In the genomic region with DNA sequence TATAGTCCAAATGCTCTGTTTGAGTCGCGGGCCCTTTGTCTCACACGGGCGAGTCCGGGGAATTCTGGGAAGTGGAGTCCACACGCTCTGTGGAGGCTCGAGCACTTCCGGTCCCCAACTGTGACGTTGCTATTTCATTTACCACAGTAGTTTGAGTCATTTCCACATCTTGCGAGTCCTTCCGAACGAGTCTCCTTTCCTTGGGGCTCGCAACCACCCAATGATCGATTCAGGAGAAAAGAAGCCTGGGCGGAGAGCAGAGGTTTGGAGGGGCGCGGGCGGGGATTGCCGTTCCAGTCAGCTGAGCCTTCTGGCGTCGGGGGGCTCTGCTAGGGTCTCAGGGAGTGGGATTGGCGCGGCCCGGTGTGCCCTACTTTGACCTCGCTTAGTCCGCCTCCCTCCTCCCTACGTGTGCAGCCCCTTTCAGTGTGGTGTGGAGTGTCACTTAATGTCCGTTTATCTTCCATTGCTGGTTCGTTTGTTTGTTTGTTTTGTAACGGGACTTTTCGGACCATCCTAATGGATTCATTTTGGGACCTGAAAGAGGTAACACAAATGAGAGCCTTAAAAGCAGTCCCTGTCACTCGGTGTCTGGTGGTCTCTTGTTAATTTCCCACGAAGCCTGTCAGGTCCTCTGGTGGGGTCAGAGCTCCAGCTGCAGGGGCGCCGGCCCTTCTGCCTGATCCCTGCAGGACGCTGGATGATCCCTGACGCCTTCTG, we compare ENCODE assay signal across 1 cellular context.
TF ChIP-seq lines count a peak whose summit lies in the region.

A gene (plus strand): TSS at position 163 of the 720 bp plus-strand sequence. CDS start 58 bp downstream, at position 221.

TF ChIP-seq in K562, 482 proteins besides CTCF, POLR2A, EP300 and RAD21 (continued from another document and continues in another):
- TF ChIP-seq, protein P1, sequence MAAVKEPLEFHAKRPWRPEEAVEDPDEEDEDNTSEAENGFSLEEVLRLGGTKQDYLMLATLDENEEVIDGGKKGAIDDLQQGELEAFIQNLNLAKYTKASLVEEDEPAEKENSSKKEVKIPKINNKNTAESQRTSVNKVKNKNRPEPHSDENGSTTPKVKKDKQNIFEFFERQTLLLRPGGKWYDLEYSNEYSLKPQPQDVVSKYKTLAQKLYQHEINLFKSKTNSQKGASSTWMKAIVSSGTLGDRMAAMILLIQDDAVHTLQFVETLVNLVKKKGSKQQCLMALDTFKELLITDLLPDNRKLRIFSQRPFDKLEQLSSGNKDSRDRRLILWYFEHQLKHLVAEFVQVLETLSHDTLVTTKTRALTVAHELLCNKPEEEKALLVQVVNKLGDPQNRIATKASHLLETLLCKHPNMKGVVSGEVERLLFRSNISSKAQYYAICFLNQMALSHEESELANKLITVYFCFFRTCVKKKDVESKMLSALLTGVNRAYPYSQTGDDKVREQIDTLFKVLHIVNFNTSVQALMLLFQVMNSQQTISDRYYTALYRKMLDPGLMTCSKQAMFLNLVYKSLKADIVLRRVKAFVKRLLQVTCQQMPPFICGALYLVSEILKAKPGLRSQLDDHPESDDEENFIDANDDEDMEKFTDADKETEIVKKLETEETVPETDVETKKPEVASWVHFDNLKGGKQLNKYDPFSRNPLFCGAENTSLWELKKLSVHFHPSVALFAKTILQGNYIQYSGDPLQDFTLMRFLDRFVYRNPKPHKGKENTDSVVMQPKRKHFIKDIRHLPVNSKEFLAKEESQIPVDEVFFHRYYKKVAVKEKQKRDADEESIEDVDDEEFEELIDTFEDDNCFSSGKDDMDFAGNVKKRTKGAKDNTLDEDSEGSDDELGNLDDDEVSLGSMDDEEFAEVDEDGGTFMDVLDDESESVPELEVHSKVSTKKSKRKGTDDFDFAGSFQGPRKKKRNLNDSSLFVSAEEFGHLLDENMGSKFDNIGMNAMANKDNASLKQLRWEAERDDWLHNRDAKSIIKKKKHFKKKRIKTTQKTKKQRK (IDR thresholded peaks at IDR 0.05; ENCODE audit: borderline replicate concordance, low read depth, low read length), result no peak
- TF ChIP-seq, protein P2, sequence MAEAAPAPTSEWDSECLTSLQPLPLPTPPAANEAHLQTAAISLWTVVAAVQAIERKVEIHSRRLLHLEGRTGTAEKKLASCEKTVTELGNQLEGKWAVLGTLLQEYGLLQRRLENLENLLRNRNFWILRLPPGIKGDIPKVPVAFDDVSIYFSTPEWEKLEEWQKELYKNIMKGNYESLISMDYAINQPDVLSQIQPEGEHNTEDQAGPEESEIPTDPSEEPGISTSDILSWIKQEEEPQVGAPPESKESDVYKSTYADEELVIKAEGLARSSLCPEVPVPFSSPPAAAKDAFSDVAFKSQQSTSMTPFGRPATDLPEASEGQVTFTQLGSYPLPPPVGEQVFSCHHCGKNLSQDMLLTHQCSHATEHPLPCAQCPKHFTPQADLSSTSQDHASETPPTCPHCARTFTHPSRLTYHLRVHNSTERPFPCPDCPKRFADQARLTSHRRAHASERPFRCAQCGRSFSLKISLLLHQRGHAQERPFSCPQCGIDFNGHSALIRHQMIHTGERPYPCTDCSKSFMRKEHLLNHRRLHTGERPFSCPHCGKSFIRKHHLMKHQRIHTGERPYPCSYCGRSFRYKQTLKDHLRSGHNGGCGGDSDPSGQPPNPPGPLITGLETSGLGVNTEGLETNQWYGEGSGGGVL (CRISPR knock-in tag; IDR thresholded peaks at IDR 0.05), result no peak
- TF ChIP-seq, protein P3, sequence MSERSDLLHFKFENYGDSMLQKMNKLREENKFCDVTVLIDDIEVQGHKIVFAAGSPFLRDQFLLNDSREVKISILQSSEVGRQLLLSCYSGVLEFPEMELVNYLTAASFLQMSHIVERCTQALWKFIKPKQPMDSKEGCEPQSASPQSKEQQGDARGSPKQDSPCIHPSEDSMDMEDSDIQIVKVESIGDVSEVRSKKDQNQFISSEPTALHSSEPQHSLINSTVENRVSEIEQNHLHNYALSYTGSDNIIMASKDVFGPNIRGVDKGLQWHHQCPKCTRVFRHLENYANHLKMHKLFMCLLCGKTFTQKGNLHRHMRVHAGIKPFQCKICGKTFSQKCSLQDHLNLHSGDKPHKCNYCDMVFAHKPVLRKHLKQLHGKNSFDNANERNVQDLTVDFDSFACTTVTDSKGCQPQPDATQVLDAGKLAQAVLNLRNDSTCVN (CRISPR knock-in tag; IDR thresholded peaks at IDR 0.05), result no peak
- TF ChIP-seq MYBL2 (IDR thresholded peaks at IDR 0.05; ENCODE audit: low read depth) (no peak), MYBL2 (CRISPR knock-in tag; IDR thresholded peaks at IDR 0.05; ENCODE audit: borderline replicate concordance) (no peak), CAMTA2 (CRISPR knock-in tag; conservative IDR thresholded peaks at IDR 0.05) (no peak), SP2 (IDR thresholded peaks at IDR 0.05; ENCODE audit: extremely low read depth, low read depth, low read length, poor library complexity, severe bottlenecking) (no peak), ZNF24 (IDR thresholded peaks at IDR 0.05) (no peak), ZNF184 (CRISPR knock-in tag; IDR thresholded peaks at IDR 0.05) (no peak), GABPA (tag; conservative IDR thresholded peaks at IDR 0.05; ENCODE audit: low read depth) (peak; percentile 92), XRCC3 (IDR thresholded peaks at IDR 0.05) (no peak), POLR2G (IDR thresholded peaks at IDR 0.05; ENCODE audit: low read depth, low read length) (peak; percentile 69), JUN (IDR thresholded peaks at IDR 0.05; ENCODE audit: borderline replicate concordance, low read depth, low read length) (0 out of 2 replicates have a peak, but pooled peaks have one; percentile 30), JUN (CRISPR knock-in tag; IDR thresholded peaks at IDR 0.05; ENCODE audit: borderline replicate concordance) (no peak), JUND (IDR thresholded peaks at IDR 0.05; ENCODE audit: borderline replicate concordance, low read depth, low read length) (peak; percentile 59), JUND (tag; IDR thresholded peaks at IDR 0.05; ENCODE audit: borderline replicate concordance, low read depth, low read length) (peak; percentile 11; the same call in 1 of the 3 replicates), NUFIP1 (IDR thresholded peaks at IDR 0.05; ENCODE audit: partially characterized antibody) (no peak), RFX1 (IDR thresholded peaks at IDR 0.05) (no peak)
- TF ChIP-seq, protein P4, sequence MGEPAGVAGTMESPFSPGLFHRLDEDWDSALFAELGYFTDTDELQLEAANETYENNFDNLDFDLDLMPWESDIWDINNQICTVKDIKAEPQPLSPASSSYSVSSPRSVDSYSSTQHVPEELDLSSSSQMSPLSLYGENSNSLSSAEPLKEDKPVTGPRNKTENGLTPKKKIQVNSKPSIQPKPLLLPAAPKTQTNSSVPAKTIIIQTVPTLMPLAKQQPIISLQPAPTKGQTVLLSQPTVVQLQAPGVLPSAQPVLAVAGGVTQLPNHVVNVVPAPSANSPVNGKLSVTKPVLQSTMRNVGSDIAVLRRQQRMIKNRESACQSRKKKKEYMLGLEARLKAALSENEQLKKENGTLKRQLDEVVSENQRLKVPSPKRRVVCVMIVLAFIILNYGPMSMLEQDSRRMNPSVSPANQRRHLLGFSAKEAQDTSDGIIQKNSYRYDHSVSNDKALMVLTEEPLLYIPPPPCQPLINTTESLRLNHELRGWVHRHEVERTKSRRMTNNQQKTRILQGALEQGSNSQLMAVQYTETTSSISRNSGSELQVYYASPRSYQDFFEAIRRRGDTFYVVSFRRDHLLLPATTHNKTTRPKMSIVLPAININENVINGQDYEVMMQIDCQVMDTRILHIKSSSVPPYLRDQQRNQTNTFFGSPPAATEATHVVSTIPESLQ (CRISPR knock-in tag; IDR thresholded peaks at IDR 0.05), result no peak
- TF ChIP-seq, protein P5, sequence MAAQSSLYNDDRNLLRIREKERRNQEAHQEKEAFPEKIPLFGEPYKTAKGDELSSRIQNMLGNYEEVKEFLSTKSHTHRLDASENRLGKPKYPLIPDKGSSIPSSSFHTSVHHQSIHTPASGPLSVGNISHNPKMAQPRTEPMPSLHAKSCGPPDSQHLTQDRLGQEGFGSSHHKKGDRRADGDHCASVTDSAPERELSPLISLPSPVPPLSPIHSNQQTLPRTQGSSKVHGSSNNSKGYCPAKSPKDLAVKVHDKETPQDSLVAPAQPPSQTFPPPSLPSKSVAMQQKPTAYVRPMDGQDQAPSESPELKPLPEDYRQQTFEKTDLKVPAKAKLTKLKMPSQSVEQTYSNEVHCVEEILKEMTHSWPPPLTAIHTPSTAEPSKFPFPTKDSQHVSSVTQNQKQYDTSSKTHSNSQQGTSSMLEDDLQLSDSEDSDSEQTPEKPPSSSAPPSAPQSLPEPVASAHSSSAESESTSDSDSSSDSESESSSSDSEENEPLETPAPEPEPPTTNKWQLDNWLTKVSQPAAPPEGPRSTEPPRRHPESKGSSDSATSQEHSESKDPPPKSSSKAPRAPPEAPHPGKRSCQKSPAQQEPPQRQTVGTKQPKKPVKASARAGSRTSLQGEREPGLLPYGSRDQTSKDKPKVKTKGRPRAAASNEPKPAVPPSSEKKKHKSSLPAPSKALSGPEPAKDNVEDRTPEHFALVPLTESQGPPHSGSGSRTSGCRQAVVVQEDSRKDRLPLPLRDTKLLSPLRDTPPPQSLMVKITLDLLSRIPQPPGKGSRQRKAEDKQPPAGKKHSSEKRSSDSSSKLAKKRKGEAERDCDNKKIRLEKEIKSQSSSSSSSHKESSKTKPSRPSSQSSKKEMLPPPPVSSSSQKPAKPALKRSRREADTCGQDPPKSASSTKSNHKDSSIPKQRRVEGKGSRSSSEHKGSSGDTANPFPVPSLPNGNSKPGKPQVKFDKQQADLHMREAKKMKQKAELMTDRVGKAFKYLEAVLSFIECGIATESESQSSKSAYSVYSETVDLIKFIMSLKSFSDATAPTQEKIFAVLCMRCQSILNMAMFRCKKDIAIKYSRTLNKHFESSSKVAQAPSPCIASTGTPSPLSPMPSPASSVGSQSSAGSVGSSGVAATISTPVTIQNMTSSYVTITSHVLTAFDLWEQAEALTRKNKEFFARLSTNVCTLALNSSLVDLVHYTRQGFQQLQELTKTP (IDR thresholded peaks at IDR 0.05; ENCODE audit: low read depth in 1 of 2, partially characterized antibody in 2 of 2), result peak in 1 of 2 experiments; percentile 92
- TF ChIP-seq, protein P6, sequence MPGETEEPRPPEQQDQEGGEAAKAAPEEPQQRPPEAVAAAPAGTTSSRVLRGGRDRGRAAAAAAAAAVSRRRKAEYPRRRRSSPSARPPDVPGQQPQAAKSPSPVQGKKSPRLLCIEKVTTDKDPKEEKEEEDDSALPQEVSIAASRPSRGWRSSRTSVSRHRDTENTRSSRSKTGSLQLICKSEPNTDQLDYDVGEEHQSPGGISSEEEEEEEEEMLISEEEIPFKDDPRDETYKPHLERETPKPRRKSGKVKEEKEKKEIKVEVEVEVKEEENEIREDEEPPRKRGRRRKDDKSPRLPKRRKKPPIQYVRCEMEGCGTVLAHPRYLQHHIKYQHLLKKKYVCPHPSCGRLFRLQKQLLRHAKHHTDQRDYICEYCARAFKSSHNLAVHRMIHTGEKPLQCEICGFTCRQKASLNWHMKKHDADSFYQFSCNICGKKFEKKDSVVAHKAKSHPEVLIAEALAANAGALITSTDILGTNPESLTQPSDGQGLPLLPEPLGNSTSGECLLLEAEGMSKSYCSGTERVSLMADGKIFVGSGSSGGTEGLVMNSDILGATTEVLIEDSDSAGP (CRISPR knock-in tag; IDR thresholded peaks at IDR 0.05), result no peak
- TF ChIP-seq, protein P7, sequence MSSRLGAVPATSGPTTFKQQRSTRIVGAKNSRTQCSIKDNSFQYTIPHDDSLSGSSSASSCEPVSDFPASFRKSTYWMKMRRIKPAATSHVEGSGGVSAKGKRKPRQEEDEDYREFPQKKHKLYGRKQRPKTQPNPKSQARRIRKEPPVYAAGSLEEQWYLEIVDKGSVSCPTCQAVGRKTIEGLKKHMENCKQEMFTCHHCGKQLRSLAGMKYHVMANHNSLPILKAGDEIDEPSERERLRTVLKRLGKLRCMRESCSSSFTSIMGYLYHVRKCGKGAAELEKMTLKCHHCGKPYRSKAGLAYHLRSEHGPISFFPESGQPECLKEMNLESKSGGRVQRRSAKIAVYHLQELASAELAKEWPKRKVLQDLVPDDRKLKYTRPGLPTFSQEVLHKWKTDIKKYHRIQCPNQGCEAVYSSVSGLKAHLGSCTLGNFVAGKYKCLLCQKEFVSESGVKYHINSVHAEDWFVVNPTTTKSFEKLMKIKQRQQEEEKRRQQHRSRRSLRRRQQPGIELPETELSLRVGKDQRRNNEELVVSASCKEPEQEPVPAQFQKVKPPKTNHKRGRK (tag; IDR thresholded peaks at IDR 0.05), result no peak
- TF ChIP-seq, protein P8, sequence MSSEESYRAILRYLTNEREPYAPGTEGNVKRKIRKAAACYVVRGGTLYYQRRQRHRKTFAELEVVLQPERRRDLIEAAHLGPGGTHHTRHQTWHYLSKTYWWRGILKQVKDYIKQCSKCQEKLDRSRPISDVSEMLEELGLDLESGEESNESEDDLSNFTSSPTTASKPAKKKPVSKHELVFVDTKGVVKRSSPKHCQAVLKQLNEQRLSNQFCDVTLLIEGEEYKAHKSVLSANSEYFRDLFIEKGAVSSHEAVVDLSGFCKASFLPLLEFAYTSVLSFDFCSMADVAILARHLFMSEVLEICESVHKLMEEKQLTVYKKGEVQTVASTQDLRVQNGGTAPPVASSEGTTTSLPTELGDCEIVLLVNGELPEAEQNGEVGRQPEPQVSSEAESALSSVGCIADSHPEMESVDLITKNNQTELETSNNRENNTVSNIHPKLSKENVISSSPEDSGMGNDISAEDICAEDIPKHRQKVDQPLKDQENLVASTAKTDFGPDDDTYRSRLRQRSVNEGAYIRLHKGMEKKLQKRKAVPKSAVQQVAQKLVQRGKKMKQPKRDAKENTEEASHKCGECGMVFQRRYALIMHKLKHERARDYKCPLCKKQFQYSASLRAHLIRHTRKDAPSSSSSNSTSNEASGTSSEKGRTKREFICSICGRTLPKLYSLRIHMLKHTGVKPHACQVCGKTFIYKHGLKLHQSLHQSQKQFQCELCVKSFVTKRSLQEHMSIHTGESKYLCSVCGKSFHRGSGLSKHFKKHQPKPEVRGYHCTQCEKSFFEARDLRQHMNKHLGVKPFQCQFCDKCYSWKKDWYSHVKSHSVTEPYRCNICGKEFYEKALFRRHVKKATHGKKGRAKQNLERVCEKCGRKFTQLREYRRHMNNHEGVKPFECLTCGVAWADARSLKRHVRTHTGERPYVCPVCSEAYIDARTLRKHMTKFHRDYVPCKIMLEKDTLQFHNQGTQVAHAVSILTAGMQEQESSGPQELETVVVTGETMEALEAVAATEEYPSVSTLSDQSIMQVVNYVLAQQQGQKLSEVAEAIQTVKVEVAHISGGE (CRISPR knock-in tag; IDR thresholded peaks at IDR 0.05), result peak in 1 of 3 experiments; percentile 83; a peak in 2 of 6 replicates
- TF ChIP-seq, protein P9, sequence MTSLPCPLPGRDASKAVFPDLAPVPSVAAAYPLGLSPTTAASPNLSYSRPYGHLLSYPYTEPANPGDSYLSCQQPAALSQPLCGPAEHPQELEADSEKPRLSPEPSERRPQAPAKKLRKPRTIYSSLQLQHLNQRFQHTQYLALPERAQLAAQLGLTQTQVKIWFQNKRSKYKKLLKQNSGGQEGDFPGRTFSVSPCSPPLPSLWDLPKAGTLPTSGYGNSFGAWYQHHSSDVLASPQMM (CRISPR knock-in tag; IDR thresholded peaks at IDR 0.05), result no peak
- TF ChIP-seq, protein P10, sequence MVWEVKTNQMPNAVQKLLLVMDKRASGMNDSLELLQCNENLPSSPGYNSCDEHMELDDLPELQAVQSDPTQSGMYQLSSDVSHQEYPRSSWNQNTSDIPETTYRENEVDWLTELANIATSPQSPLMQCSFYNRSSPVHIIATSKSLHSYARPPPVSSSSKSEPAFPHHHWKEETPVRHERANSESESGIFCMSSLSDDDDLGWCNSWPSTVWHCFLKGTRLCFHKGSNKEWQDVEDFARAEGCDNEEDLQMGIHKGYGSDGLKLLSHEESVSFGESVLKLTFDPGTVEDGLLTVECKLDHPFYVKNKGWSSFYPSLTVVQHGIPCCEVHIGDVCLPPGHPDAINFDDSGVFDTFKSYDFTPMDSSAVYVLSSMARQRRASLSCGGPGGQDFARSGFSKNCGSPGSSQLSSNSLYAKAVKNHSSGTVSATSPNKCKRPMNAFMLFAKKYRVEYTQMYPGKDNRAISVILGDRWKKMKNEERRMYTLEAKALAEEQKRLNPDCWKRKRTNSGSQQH (CRISPR knock-in tag; IDR thresholded peaks at IDR 0.05), result no peak
- TF ChIP-seq, protein P11, sequence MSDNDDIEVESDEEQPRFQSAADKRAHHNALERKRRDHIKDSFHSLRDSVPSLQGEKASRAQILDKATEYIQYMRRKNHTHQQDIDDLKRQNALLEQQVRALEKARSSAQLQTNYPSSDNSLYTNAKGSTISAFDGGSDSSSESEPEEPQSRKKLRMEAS (CRISPR knock-in tag; IDR thresholded peaks at IDR 0.05), result no peak
